In the genomic region with DNA sequence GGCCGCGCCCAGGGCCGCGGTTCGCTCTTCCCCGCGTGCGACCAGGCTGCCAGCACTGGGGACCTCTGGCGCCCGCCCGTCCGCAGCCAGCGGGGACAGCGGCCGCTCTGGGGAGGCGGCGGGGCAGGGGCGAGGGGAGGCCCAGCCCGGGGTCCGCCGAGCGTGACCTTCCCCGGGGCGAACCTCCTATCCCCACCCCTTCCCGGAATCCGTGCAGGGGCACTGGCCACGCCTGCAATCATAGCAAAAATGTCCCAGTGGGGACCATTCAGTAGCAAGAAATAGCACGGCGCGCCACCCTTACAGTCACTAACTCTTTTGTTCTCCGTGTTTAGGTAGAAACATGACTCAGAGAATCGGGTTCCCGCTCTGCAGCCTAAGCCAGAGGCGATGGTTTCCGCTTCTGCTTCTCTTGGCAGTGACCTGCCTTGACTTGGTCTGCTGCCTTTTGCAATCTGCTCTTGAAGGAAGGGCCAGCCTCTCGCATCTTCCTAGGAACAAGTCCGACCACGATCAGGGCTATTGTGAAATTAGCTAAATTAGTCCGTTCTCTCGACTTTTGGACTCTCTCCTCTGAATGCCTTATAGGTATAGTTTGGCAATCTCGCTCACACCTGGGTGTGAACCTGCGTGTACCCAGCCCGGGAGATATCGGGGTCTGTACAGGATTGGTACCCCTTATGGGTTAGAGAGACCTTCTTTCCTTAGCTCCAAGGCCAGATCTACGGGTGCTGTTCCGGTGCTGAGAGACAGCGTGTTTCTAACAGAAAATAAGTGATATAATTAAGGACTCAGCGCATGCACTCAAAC, we compare ENCODE assay signal across 8 cellular contexts.
DNase-seq lines count a peak whose midpoint lies in the region; ATAC-seq and TF ChIP-seq lines count a peak whose summit lies in the region.

No MANE protein-coding gene starts in this region.

- H3K4me1 ChIP-seq in cardiac muscle cell (ENCODE audit: low read depth) (no peaks in the 10 kb centered on the region), rectal smooth muscle tissue (ENCODE audit: control insufficient read depth, insufficient read depth, low read length) (no peaks in the 10 kb centered on the region)

- no peak overlapping the region for H3K4me3 ChIP-seq in cardiac muscle cell
- peak overlapping the region; percentile 42 for H3K4me3 ChIP-seq in rectal smooth muscle tissue (ENCODE audit: low read length)

- no peak overlapping the region for H3K9ac ChIP-seq in rectal smooth muscle tissue (ENCODE audit: low read length)

- H3K9me3 Mint-ChIP-seq in activated naive CD4-positive, alpha-beta T cell treated with anti-CD3 and anti-CD28 coated beads for 36 hours: no peaks in the 10 kb centered on the region

- CTCF ChIA-PET in activated naive CD4-positive, alpha-beta T cell treated with anti-CD3 and anti-CD28 coated beads for 36 hours (lab: Charles Lee): no interaction called here

- H3K36me3 ChIP-seq in cardiac muscle cell: no peaks in the 10 kb centered on the region
- H3K36me3 ChIP-seq in rectal smooth muscle tissue (ENCODE audit: control insufficient read depth, insufficient read depth, low read length): no peaks in the 10 kb centered on the region

- peak; percentile 75 for ATAC-seq in GM19351 (IDR thresholded peaks at IDR 0.05; ENCODE audit: unreplicated experiment)

- peak overlapping the region; percentile 13 for H3K4me3 Mint-ChIP-seq in activated naive CD4-positive, alpha-beta T cell treated with anti-CD3 and anti-CD28 coated beads for 36 hours

- TF ChIP-seq EP300 in Ishikawa (IDR thresholded peaks at IDR 0.05; ENCODE audit: borderline replicate concordance): peak; percentile 44; the same call in 1 of the 2 replicates

- DNase-seq in C1 segment of cervical spinal cord (lab: John Stamatoyannopoulos, UW) (peak in 9 of 14 donors; percentile 2 to 50 (median 6)), cardiac muscle cell (ENCODE audit: low read depth in 1 of 2, low spot score in 1 of 2) (peak; percentile 5 to 89), NCI-H2029 treated with DMSO at 0.1 percent for 48 hours (lab: John Stamatoyannopoulos, UW) (no peak), superior temporal gyrus (ENCODE audit: extremely low spot score) (no peak)
- DNase-seq in activated naive CD4-positive, alpha-beta T cell treated with anti-CD3 and anti-CD28 coated beads for 36 hours: peak; percentile 53

- intact Hi-C loops in activated naive CD4-positive, alpha-beta T cell treated with anti-CD3 and anti-CD28 coated beads for 36 hours (cut with micrococcal nuclease): no loop called here

- H3K27ac Mint-ChIP-seq in activated naive CD4-positive, alpha-beta T cell treated with anti-CD3 and anti-CD28 coated beads for 36 hours: no peak overlapping the region

- H3K27me3 Mint-ChIP-seq in activated naive CD4-positive, alpha-beta T cell treated with anti-CD3 and anti-CD28 coated beads for 36 hours (ENCODE audit: low read depth): peaks cover 8% of the 10 kb centered on the region

- TF ChIP-seq RAD21 in Ishikawa (IDR thresholded peaks at IDR 0.05; ENCODE audit: low read depth): peak; percentile 2; the same call in 1 of the 2 replicates

- peaks cover 8% of the 10 kb centered on the region for H3K4me1 Mint-ChIP-seq in activated naive CD4-positive, alpha-beta T cell treated with anti-CD3 and anti-CD28 coated beads for 36 hours (ENCODE audit: low read depth)

- H3K27ac ChIP-seq in cardiac muscle cell (no peak overlapping the region), rectal smooth muscle tissue (ENCODE audit: low read depth, low read length) (no peak overlapping the region)

- no peaks in the 10 kb centered on the region for H3K9me3 ChIP-seq in cardiac muscle cell (ENCODE audit: low read depth)

- H3K27me3 ChIP-seq in cardiac muscle cell (peaks cover 15% of the 10 kb centered on the region), rectal smooth muscle tissue (ENCODE audit: control insufficient read depth, insufficient read depth, low read length) (no peaks in the 10 kb centered on the region)

- no peak for TF ChIP-seq CTCF in cardiac muscle cell (IDR thresholded peaks at IDR 0.05; ENCODE audit: low read depth, low read length)

- H3K36me3 Mint-ChIP-seq in activated naive CD4-positive, alpha-beta T cell treated with anti-CD3 and anti-CD28 coated beads for 36 hours (ENCODE audit: low read depth): no peaks in the 10 kb centered on the region

TF ChIP-seq in Ishikawa, 13 proteins besides CTCF, POLR2A, EP300 and RAD21:
- TF ChIP-seq TEAD4 (IDR thresholded peaks at IDR 0.05) (peak; percentile 47), CREB1 (IDR thresholded peaks at IDR 0.05; ENCODE audit: low read depth) (no peak), NFIC (IDR thresholded peaks at IDR 0.05) (peak; percentile 46), CEBPB (IDR thresholded peaks at IDR 0.05) (0 out of 2 replicates have a peak, but pooled peaks have one; percentile 63), TCF12 (IDR thresholded peaks at IDR 0.05; ENCODE audit: low read depth) (0 out of 2 replicates have a peak, but pooled peaks have one; percentile 40), ZBTB7A (IDR thresholded peaks at IDR 0.05; ENCODE audit: low read depth) (peak; percentile 85; the same call in 1 of the 2 replicates)
- TF ChIP-seq, protein P1, sequence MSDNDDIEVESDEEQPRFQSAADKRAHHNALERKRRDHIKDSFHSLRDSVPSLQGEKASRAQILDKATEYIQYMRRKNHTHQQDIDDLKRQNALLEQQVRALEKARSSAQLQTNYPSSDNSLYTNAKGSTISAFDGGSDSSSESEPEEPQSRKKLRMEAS (IDR thresholded peaks at IDR 0.05): peak; percentile 47
- TF ChIP-seq, protein P2, sequence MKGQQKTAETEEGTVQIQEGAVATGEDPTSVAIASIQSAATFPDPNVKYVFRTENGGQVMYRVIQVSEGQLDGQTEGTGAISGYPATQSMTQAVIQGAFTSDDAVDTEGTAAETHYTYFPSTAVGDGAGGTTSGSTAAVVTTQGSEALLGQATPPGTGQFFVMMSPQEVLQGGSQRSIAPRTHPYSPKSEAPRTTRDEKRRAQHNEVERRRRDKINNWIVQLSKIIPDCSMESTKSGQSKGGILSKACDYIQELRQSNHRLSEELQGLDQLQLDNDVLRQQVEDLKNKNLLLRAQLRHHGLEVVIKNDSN (IDR thresholded peaks at IDR 0.05): no peak

Comparison
In these comparisons a context has a peak if more than half of its experiments do, and no peak if none do; other contexts are left out.
1. DNase-seq: peak in C1 segment of cervical spinal cord (9 of 14), activated naive CD4-positive, alpha-beta T cell treated with anti-CD3 and anti-CD28 coated beads for 36 hours (single experiment) and cardiac muscle cell (2 of 2); none in NCI-H2029 treated with DMSO at 0.1 percent for 48 hours (single experiment) and superior temporal gyrus (single experiment).